9 cellular contexts compared by ENCODE assay signal in the genomic region with DNA sequence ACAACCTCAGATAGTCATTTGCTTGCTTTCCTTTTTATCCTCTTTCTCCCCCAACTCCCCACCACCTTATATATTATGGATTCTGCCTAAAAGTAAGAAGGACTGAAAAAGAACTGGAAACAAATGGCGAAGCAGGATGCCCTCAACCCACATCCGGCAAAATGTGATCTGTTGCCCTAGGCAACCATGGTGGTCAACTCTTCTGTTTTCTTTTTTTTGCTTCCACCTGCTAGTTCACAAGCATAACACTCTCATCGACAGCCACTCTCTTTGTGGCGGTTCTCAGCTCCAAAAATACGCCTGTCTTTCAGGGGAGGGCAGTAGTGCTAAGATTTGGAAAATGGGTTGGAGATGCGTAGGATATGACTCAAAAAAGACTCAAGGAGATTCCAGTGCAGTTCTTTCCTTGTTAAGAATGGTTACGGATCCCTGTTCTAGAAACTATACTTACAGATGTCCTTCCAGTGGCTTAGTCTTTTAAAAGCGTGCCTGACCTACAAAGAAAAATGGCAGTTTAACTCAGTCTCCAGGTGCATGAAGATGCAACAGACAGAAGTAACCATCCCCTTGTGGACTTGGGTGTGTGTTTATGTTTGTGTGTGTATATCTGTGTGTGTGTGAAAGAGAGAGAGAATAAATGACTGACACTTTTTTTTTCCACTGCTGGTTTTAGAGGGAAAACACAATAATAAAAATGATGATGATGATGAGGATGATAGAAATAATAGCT. TPM values are rescaled to one million over a fixed set of nuclear protein-coding genes. Genes with fewer than 3 reads are reported as not detected.
DNase-seq lines count a peak whose midpoint lies in the region; ATAC-seq, FAIRE-seq and TF ChIP-seq lines count a peak whose summit lies in the region.
"Had no signal": no experiment of that assay in that cellular context is flagged by ENCODE, and none has a peak within 500 bp of the region (broad histone marks: within the 10 kb centered on the region; RNA-seq: fewer than 3 reads in every experiment).

No MANE protein-coding gene starts in this region.

- peak overlapping the region; percentile 39; the same call in 1 of the 2 replicates for H2AFZ ChIP-seq in MM.1S (ENCODE audit: low read length)

- H3K36me3 Mint-ChIP-seq in activated naive CD4-positive, alpha-beta T cell treated with anti-CD3 and anti-CD28 coated beads, Interleukin-2, amount 50 U/mL, for 24 hours = peaks cover 26% of the 10 kb centered on the region
- H3K36me3 Mint-ChIP-seq in MCF 10A (ENCODE audit: insufficient read depth, unreplicated experiment) = no peaks in the 10 kb centered on the region

- ATAC-seq in GM21723 (IDR thresholded peaks at IDR 0.05; ENCODE audit: unreplicated experiment) = peak; percentile 92

- CTCF ChIA-PET in MCF 10A (lab: Yijun Ruan, JAX) = no interaction called here

- peak overlapping the region; percentile 95 for H3K27ac Mint-ChIP-seq in activated naive CD4-positive, alpha-beta T cell treated with anti-CD3 and anti-CD28 coated beads, Interleukin-2, amount 50 U/mL, for 24 hours
- no peak overlapping the region for H3K27ac Mint-ChIP-seq in MCF 10A (ENCODE audit: low read depth, unreplicated experiment)

- no peaks in the 10 kb centered on the region for H3K36me3 ChIP-seq in MM.1S (replicated peaks; ENCODE audit: insufficient read depth, low read length)

- 0 out of 2 replicates have a peak, but pooled peaks cover 3% of the 10 kb centered on the region for H3K79me2 ChIP-seq in MM.1S (ENCODE audit: low read length)

- H3F3A ChIP-seq in MM.1S (ENCODE audit: insufficient read depth, low read length) = no peaks in the 10 kb centered on the region

- BruUV-seq in MCF 10A (replicated peaks; lab: Mats Ljungman, UMichigan) = no TSS peak

- H4K20me1 ChIP-seq in MM.1S (ENCODE audit: insufficient read depth, low read length) = no peaks in the 10 kb centered on the region

- POLR2A ChIA-PET in MCF 10A (lab: Yijun Ruan, JAX) = no interaction called here

- H3K27me3 ChIP-seq in MM.1S (replicated peaks; ENCODE audit: insufficient read depth, low read length) = no peaks in the 10 kb centered on the region

- H3K4me3 ChIP-seq in MM.1S (ENCODE audit: low read length) = peak overlapping the region; percentile 18; the same call in 1 of the 2 replicates
- H3K4me3 ChIP-seq: skin epidermis had no signal

- no peaks in the 10 kb centered on the region for H3K9me2 ChIP-seq in MM.1S (replicated peaks; ENCODE audit: insufficient read depth, low read length)

- peak overlapping the region; percentile 58 for H3K4me2 ChIP-seq in MM.1S (ENCODE audit: low read depth, low read length)

- peak overlapping the region; percentile 74 for H3K4me3 Mint-ChIP-seq in activated naive CD4-positive, alpha-beta T cell treated with anti-CD3 and anti-CD28 coated beads, Interleukin-2, amount 50 U/mL, for 24 hours
- H3K4me3 Mint-ChIP-seq in MCF 10A (ENCODE audit: unreplicated experiment) = no peak overlapping the region

- H3K9me3 ChIP-seq in MM.1S (replicated peaks; ENCODE audit: insufficient read depth, low read length) = no peaks in the 10 kb centered on the region

- no peak for DNase-seq in GM12891 (ENCODE audit: insufficient read length, low spot score)
- peak; percentile 68 for DNase-seq in MM.1S
- DNase-seq in COR-L47 (lab: John Stamatoyannopoulos, UW) = no peak
- DNase-seq in MCF 10A (ENCODE audit: unreplicated experiment) = no peak
- no peak for DNase-seq in SW 1271 (lab: John Stamatoyannopoulos, UW)
- DNase-seq in AML-193 (lab: John Stamatoyannopoulos, UW) = no peak

- intact Hi-C loops in MCF 10A (cut with micrococcal nuclease) = no loop called here

- peak; percentile 95 for FAIRE-seq in GM12891 (lab: Jason Lieb, UNC)

- 0 out of 2 replicates have a peak, but pooled peaks have one; percentile 35 for TF ChIP-seq POLR2A in GM12891 (IDR thresholded peaks at IDR 0.05; ENCODE audit: low read depth, low read length)

- H3K27ac ChIP-seq in MM.1S (ENCODE audit: low read length) = peak overlapping the region; percentile 73

- 0 out of 2 replicates have a peak, but pooled peaks cover 5% of the 10 kb centered on the region for H3K4me1 ChIP-seq in MM.1S (ENCODE audit: low read length)

- H3K9me3 Mint-ChIP-seq in activated naive CD4-positive, alpha-beta T cell treated with anti-CD3 and anti-CD28 coated beads, Interleukin-2, amount 50 U/mL, for 24 hours = no peaks in the 10 kb centered on the region
- H3K9me3 Mint-ChIP-seq in MCF 10A (ENCODE audit: unreplicated experiment) = no peaks in the 10 kb centered on the region

- H3K27me3 Mint-ChIP-seq in activated naive CD4-positive, alpha-beta T cell treated with anti-CD3 and anti-CD28 coated beads, Interleukin-2, amount 50 U/mL, for 24 hours = no peaks in the 10 kb centered on the region
- no peaks in the 10 kb centered on the region for H3K27me3 Mint-ChIP-seq in MCF 10A (ENCODE audit: insufficient read depth, unreplicated experiment)

- TF ChIP-seq CTCF in MM.1S (IDR thresholded peaks at IDR 0.05; ENCODE audit: low read length) (no peak; the same call in 1 of the 2 replicates), MCF 10A (IDR thresholded peaks at IDR 0.05; ENCODE audit: unreplicated experiment) (no peak)

- H3K4me1 Mint-ChIP-seq in activated naive CD4-positive, alpha-beta T cell treated with anti-CD3 and anti-CD28 coated beads, Interleukin-2, amount 50 U/mL, for 24 hours = peaks cover 92% of the 10 kb centered on the region
- H3K4me1 Mint-ChIP-seq in MCF 10A (ENCODE audit: insufficient read depth, unreplicated experiment) = no peaks in the 10 kb centered on the region

- peak overlapping the region; percentile 27 for H3K9ac ChIP-seq in MM.1S (ENCODE audit: low read length)

TF ChIP-seq in GM12891, 5 proteins besides CTCF, POLR2A, EP300 and RAD21:
- TF ChIP-seq PAX5 (IDR thresholded peaks at IDR 0.05; ENCODE audit: insufficient read depth, low read length, severe bottlenecking) (no peak), SPI1 (IDR thresholded peaks at IDR 0.05; ENCODE audit: low read depth, low read length) (no peak), POLR2AphosphoS5 (IDR thresholded peaks at IDR 0.05; ENCODE audit: low read depth, low read length) (peak; percentile 66; the same call in 1 of the 2 replicates), POU2F2 (IDR thresholded peaks at IDR 0.05; ENCODE audit: low read depth, low read length) (peak; percentile 67; the same call in 1 of the 2 replicates)

RNA-seq across cellular contexts. Expression of a gene that starts 10.7 kb away (rescaled TPM):
- polyA plus RNA-seq in GM12891 (2012; ENCODE audit: low read depth, missing spikeins) = 52.0 TPM
- total RNA-seq in MCF 10A (2022) = not detected in 2 replicates
